In genomic region chr3:129082026-129082425, GRCh38 we compare ENCODE assay signal across 31 cellular contexts. TPM values are rescaled to one million over a fixed set of nuclear protein-coding genes. Genes with fewer than 3 reads are reported as not detected.
DNase-seq lines count a peak whose midpoint lies in the region; ATAC-seq, FAIRE-seq and TF ChIP-seq lines count a peak whose summit lies in the region.
"Had no signal": no experiment of that assay in that cellular context is flagged by ENCODE, and none has a peak within 500 bp of the region (broad histone marks: within the 10 kb centered on the region; RNA-seq: fewer than 3 reads in every experiment).

No MANE protein-coding gene starts in this region.

- intact Hi-C loops in activated CD8-positive, alpha-beta T cell treated with anti-CD3 and anti-CD28 coated beads for 36 hours (cut with micrococcal nuclease), result no loop called here
- intact Hi-C loops in naive thymus-derived CD4-positive, alpha-beta T cell (cut with micrococcal nuclease), result loop anchor here in 1 of 2 donors (5.0 to 10.0 kb wide), 2 partner anchors 35 to 107 kb away; no protein-coding TSS in a partner anchor

- no peak for FAIRE-seq in RCC 7860 (lab: Jason Lieb, UNC)
- FAIRE-seq: GM12878, HepG2 had no signal

- H3K4me3 ChIP-seq in BLaER1 (no peak overlapping the region), endodermal cell (ENCODE audit: low read length) (no peak overlapping the region)
- no peak overlapping the region for H3K4me3 ChIP-seq in naive thymus-derived CD4-positive, alpha-beta T cell (ENCODE audit: low read length)
- H3K4me3 ChIP-seq: BLaER1 treated with 17β-estradiol and CSF1 and Interleukin-3, amounts not matched to agents 10 nM and 100 nM; GM12878; GM23248; SK-N-MC had no signal

- H3K9ac ChIP-seq in BLaER1, result no peak overlapping the region
- H3K9ac ChIP-seq in endodermal cell (ENCODE audit: extremely low read depth, low read length, poor library complexity, severe bottlenecking), result no peak overlapping the region
- H3K9ac ChIP-seq: BLaER1 treated with 17β-estradiol and CSF1 and Interleukin-3, amounts not matched to agents 10 nM and 100 nM; GM23248 had no signal

- H3K4me1 ChIP-seq in BLaER1 (peaks cover 17% of the 10 kb centered on the region), endodermal cell (ENCODE audit: control insufficient read depth, insufficient read depth, low read length) (no peaks in the 10 kb centered on the region)
- H3K4me1 ChIP-seq in naive thymus-derived CD4-positive, alpha-beta T cell (ENCODE audit: control insufficient read depth in 2 of 2, insufficient read depth in 2 of 2, low read length in 2 of 2), result no peaks in the 10 kb centered on the region

- H3K36me3 ChIP-seq in BLaER1, result peaks cover 6% of the 10 kb centered on the region; the same call in 1 of the 2 replicates
- H3K36me3 ChIP-seq in naive thymus-derived CD4-positive, alpha-beta T cell (ENCODE audit: control insufficient read depth in 2 of 3, insufficient read depth in 3 of 3, low read length in 3 of 3), result no peaks in the 10 kb centered on the region
- H3K36me3 ChIP-seq in endodermal cell (ENCODE audit: control insufficient read depth, insufficient read depth, low read length), result no peaks in the 10 kb centered on the region

- no peak overlapping the region for H3K4me2 ChIP-seq in BLaER1

- no peaks in the 10 kb centered on the region for H3K27me3 ChIP-seq in BLaER1
- H3K27me3 ChIP-seq in naive thymus-derived CD4-positive, alpha-beta T cell (ENCODE audit: control insufficient read depth in 2 of 2, insufficient read depth in 2 of 2, low read length in 2 of 2), result no peaks in the 10 kb centered on the region
- no peaks in the 10 kb centered on the region for H3K27me3 ChIP-seq in endodermal cell (ENCODE audit: control insufficient read depth, insufficient read depth, low read length, poor library complexity, severe bottlenecking)
- H3K27me3 ChIP-seq: BLaER1 treated with 17β-estradiol and CSF1 and Interleukin-3, amounts not matched to agents 10 nM and 100 nM had no signal

- ATAC-seq in activated CD8-positive, alpha-beta T cell treated with anti-CD3 and anti-CD28 coated beads, Interleukin-2, amount 10 ng/mL, durations not matched to agents 7 days and 5 days, result no peak
- ATAC-seq in activated CD8-positive, alpha-beta T cell treated with anti-CD3 and anti-CD28 coated beads for 36 hours, result no peak
- no peak for ATAC-seq in T-helper 17 cell
- ATAC-seq in naive thymus-derived CD4-positive, alpha-beta T cell, result no peak
- no peak for ATAC-seq in activated CD4-positive, CD25-positive, alpha-beta regulatory T cell treated with anti-CD3 and anti-CD28 coated beads, Interleukin-2, amount 50 U/mL, for 24 hours
- ATAC-seq: GM12878, HepG2 had no signal

- no peaks in the 10 kb centered on the region for H3K27me3 Mint-ChIP-seq in activated CD8-positive, alpha-beta T cell treated with anti-CD3 and anti-CD28 coated beads, Interleukin-2, amount 10 ng/mL, durations not matched to agents 7 days and 5 days (ENCODE audit: low read depth)
- no peaks in the 10 kb centered on the region for H3K27me3 Mint-ChIP-seq in activated CD8-positive, alpha-beta T cell treated with anti-CD3 and anti-CD28 coated beads for 36 hours
- no peaks in the 10 kb centered on the region for H3K27me3 Mint-ChIP-seq in T-helper 17 cell
- no peaks in the 10 kb centered on the region for H3K27me3 Mint-ChIP-seq in naive thymus-derived CD4-positive, alpha-beta T cell
- H3K27me3 Mint-ChIP-seq in endodermal cell (ENCODE audit: insufficient read depth), result peaks cover 10% of the 10 kb centered on the region
- H3K27me3 Mint-ChIP-seq: CD4-positive, alpha-beta memory T cell had no signal

- POLR2A ChIA-PET in activated CD8-positive, alpha-beta T cell treated with anti-CD3 and anti-CD28 coated beads, Interleukin-2, amount 10 ng/mL, durations not matched to agents 7 days and 5 days (lab: Charles Lee), result no interaction called here
- POLR2A ChIA-PET in activated CD8-positive, alpha-beta T cell treated with anti-CD3 and anti-CD28 coated beads for 36 hours (lab: Charles Lee), result interaction anchor here (1.0 kb wide), 1 partner anchor 11 kb away, joined by 3 read pairs; no protein-coding TSS in a partner anchor
- POLR2A ChIA-PET in naive thymus-derived CD4-positive, alpha-beta T cell (lab: Charles Lee), result no interaction called here

- no peak for DNase-seq in activated CD8-positive, alpha-beta T cell treated with anti-CD3 and anti-CD28 coated beads, Interleukin-2, amount 10 ng/mL, durations not matched to agents 7 days and 5 days
- no peak for DNase-seq in activated CD8-positive, alpha-beta T cell treated with anti-CD3 and anti-CD28 coated beads for 36 hours
- DNase-seq in T-helper 17 cell (no peak), endodermal cell (no peak), RCC 7860 (ENCODE audit: low spot score) (no peak)
- DNase-seq in naive thymus-derived CD4-positive, alpha-beta T cell, result no peak
- DNase-seq: CD4-positive, alpha-beta memory T cell; DMS 273 treated with DMSO at 0.1 percent for 48 hours; DMS79; EL; GDM1; GM23248; H9; KBM-7; MM.1S; NCI-H1417; NCI-H1694; NCI-H2029 treated with DMSO at 0.1 percent for 48 hours; NCI-H2227 treated with DMSO at 0.1 percent for 48 hours; NCI-H526 treated with DMSO at 0.1 percent for 48 hours; SHP77 treated with DMSO at 0.1 percent for 48 hours had no signal

- H3K4me1 Mint-ChIP-seq in activated CD8-positive, alpha-beta T cell treated with anti-CD3 and anti-CD28 coated beads, Interleukin-2, amount 10 ng/mL, durations not matched to agents 7 days and 5 days (ENCODE audit: low read depth), result peaks cover 10% of the 10 kb centered on the region
- H3K4me1 Mint-ChIP-seq in activated CD8-positive, alpha-beta T cell treated with anti-CD3 and anti-CD28 coated beads for 36 hours (ENCODE audit: low read depth), result peaks cover 8% of the 10 kb centered on the region
- peaks cover 13% of the 10 kb centered on the region for H3K4me1 Mint-ChIP-seq in T-helper 17 cell
- peaks cover 3 to 34% (median 22%) of the 10 kb centered on the region in 7 donors for H3K4me1 Mint-ChIP-seq in naive thymus-derived CD4-positive, alpha-beta T cell
- H3K4me1 Mint-ChIP-seq in endodermal cell, result no peaks in the 10 kb centered on the region
- H3K4me1 Mint-ChIP-seq: H9 had no signal

- CTCF ChIA-PET in activated CD8-positive, alpha-beta T cell treated with anti-CD3 and anti-CD28 coated beads, Interleukin-2, amount 10 ng/mL, durations not matched to agents 7 days and 5 days (lab: Charles Lee), result no interaction called here
- CTCF ChIA-PET in activated CD8-positive, alpha-beta T cell treated with anti-CD3 and anti-CD28 coated beads for 36 hours (lab: Charles Lee), result interaction anchor here (1.1 kb wide), 1 partner anchor 112 kb away, joined by 6 read pairs; no protein-coding TSS in a partner anchor
- CTCF ChIA-PET in naive thymus-derived CD4-positive, alpha-beta T cell (lab: Charles Lee), result interaction anchor here (0.7 kb wide), 1 partner anchor 32 kb away, joined by 4 read pairs; no protein-coding TSS in a partner anchor

- peak overlapping the region; percentile 44; the same call in 1 of the 2 replicates for H3K27ac ChIP-seq in BLaER1
- no peak overlapping the region for H3K27ac ChIP-seq in naive thymus-derived CD4-positive, alpha-beta T cell (ENCODE audit: low read depth, low read length)
- H3K27ac ChIP-seq in endodermal cell (ENCODE audit: low read depth, low read length), result no peak overlapping the region
- H3K27ac ChIP-seq: BLaER1 treated with 17β-estradiol and CSF1 and Interleukin-3, amounts not matched to agents 10 nM and 100 nM; GM23248; RWPE1; SK-N-MC had no signal

- H3K9me3 Mint-ChIP-seq in activated CD8-positive, alpha-beta T cell treated with anti-CD3 and anti-CD28 coated beads, Interleukin-2, amount 10 ng/mL, durations not matched to agents 7 days and 5 days (ENCODE audit: insufficient read depth), result no peaks in the 10 kb centered on the region
- no peaks in the 10 kb centered on the region for H3K9me3 Mint-ChIP-seq in activated CD8-positive, alpha-beta T cell treated with anti-CD3 and anti-CD28 coated beads for 36 hours
- no peaks in the 10 kb centered on the region for H3K9me3 Mint-ChIP-seq in naive thymus-derived CD4-positive, alpha-beta T cell
- H3K9me3 Mint-ChIP-seq in endodermal cell, result no peaks in the 10 kb centered on the region
- H3K9me3 Mint-ChIP-seq: CD4-positive, alpha-beta memory T cell; H9 had no signal

- H3K36me3 Mint-ChIP-seq in activated CD8-positive, alpha-beta T cell treated with anti-CD3 and anti-CD28 coated beads, Interleukin-2, amount 10 ng/mL, durations not matched to agents 7 days and 5 days (ENCODE audit: low read depth), result no peaks in the 10 kb centered on the region
- no peaks in the 10 kb centered on the region for H3K36me3 Mint-ChIP-seq in activated CD8-positive, alpha-beta T cell treated with anti-CD3 and anti-CD28 coated beads for 36 hours (ENCODE audit: low read depth)
- H3K36me3 Mint-ChIP-seq in T-helper 17 cell (ENCODE audit: low read depth) (no peaks in the 10 kb centered on the region), endodermal cell (ENCODE audit: low read depth) (no peaks in the 10 kb centered on the region)
- H3K36me3 Mint-ChIP-seq in naive thymus-derived CD4-positive, alpha-beta T cell, result no peaks in the 10 kb centered on the region
- H3K36me3 Mint-ChIP-seq: CD4-positive, alpha-beta memory T cell had no signal

- H3K9me3 ChIP-seq in BLaER1 (no peaks in the 10 kb centered on the region), T-helper 17 cell (ENCODE audit: control insufficient read depth, low read length, poor library complexity, severe bottlenecking) (no peaks in the 10 kb centered on the region), endodermal cell (ENCODE audit: control insufficient read depth, low read length) (no peaks in the 10 kb centered on the region)
- no peaks in the 10 kb centered on the region for H3K9me3 ChIP-seq in naive thymus-derived CD4-positive, alpha-beta T cell (ENCODE audit: control insufficient read depth in 2 of 3, low read length in 3 of 3)
- H3K9me3 ChIP-seq: BLaER1 treated with 17β-estradiol and CSF1 and Interleukin-3, amounts not matched to agents 10 nM and 100 nM had no signal

- H3K27ac Mint-ChIP-seq in activated CD8-positive, alpha-beta T cell treated with anti-CD3 and anti-CD28 coated beads, Interleukin-2, amount 10 ng/mL, durations not matched to agents 7 days and 5 days, result peak overlapping the region; percentile 28
- H3K27ac Mint-ChIP-seq in activated CD8-positive, alpha-beta T cell treated with anti-CD3 and anti-CD28 coated beads for 36 hours, result no peak overlapping the region
- H3K27ac Mint-ChIP-seq in T-helper 17 cell (peak overlapping the region; percentile 39), endodermal cell (no peak overlapping the region)
- peak overlapping the region in 6 of 9 donors; percentile 14 to 86 (median 72) for H3K27ac Mint-ChIP-seq in naive thymus-derived CD4-positive, alpha-beta T cell

- no peak for TF ChIP-seq CTCF in activated CD8-positive, alpha-beta T cell treated with anti-CD3 and anti-CD28 coated beads for 36 hours (IDR thresholded peaks at IDR 0.05)
- TF ChIP-seq CTCF in endodermal cell (conservative IDR thresholded peaks at IDR 0.05), result no peak

- 94 to 100% methylated on average over 5 to 9 of the region's 9 CpGs for WGBS in endodermal cell (ENCODE audit: insufficient coverage in 1 of 2, insufficient read length in 1 of 2), 2 experiments

- no peak overlapping the region for H3K4me3 Mint-ChIP-seq in activated CD8-positive, alpha-beta T cell treated with anti-CD3 and anti-CD28 coated beads, Interleukin-2, amount 10 ng/mL, durations not matched to agents 7 days and 5 days
- H3K4me3 Mint-ChIP-seq in activated CD8-positive, alpha-beta T cell treated with anti-CD3 and anti-CD28 coated beads for 36 hours, result no peak overlapping the region
- H3K4me3 Mint-ChIP-seq in T-helper 17 cell (no peak overlapping the region), endodermal cell (no peak overlapping the region)
- peak overlapping the region in 1 of 10 donors; percentile 2 for H3K4me3 Mint-ChIP-seq in naive thymus-derived CD4-positive, alpha-beta T cell
- H3K4me3 Mint-ChIP-seq: CD4-positive, alpha-beta memory T cell; H9 had no signal

- H4K20me1 ChIP-seq in BLaER1, result no peaks in the 10 kb centered on the region

RNA-seq across cellular contexts. Expression of gene GP9, which starts 21.4 kb away (rescaled TPM):
- not detected for total RNA-seq in activated CD8-positive, alpha-beta T cell treated with anti-CD3 and anti-CD28 coated beads, Interleukin-2, amount 10 ng/mL, durations not matched to agents 7 days and 5 days
- not detected for total RNA-seq in activated CD8-positive, alpha-beta T cell treated with anti-CD3 and anti-CD28 coated beads for 36 hours
- total RNA-seq in T-helper 17 cell (10 to 100 TPM in 1 of 2 donors, 1 to 10 TPM in 1; 3.8 to 68.5 TPM), endodermal cell (not detected)
- 1 to 10 TPM in 1 of 5 experiments, not detected in 4; 2.5 TPM for total RNA-seq in naive thymus-derived CD4-positive, alpha-beta T cell
- not detected for polyA plus RNA-seq in naive thymus-derived CD4-positive, alpha-beta T cell
- polyA plus RNA-seq in endodermal cell (2013, experiment 1 of 2), result not detected
- not detected for polyA plus RNA-seq in endodermal cell (2013, experiment 2 of 2)
- total RNA-seq: A172; CD4-positive, alpha-beta memory T cell; GM12878; GM23248; H9; HepG2; HT1080; NCI-H460 had no signal
- polyA plus RNA-seq: CD4-positive, alpha-beta memory T cell; GM23248; HepG2 had no signal

RNA-seq across cellular contexts. Expression of gene RAB43, which starts 39.6 kb away (rescaled TPM):
- total RNA-seq in activated CD8-positive, alpha-beta T cell treated with anti-CD3 and anti-CD28 coated beads, Interleukin-2, amount 10 ng/mL, durations not matched to agents 7 days and 5 days, result 10 to 100 TPM; 56.0 to 58.7 TPM
- total RNA-seq in activated CD8-positive, alpha-beta T cell treated with anti-CD3 and anti-CD28 coated beads for 36 hours, result 10 to 100 TPM; 41.6 to 44.1 TPM
- total RNA-seq in T-helper 17 cell (10 to 100 TPM; 33.7 to 37.8 TPM), endodermal cell (10 to 100 TPM; 34.5 to 38.1 TPM)
- total RNA-seq in naive thymus-derived CD4-positive, alpha-beta T cell, result 100 to 1,000 TPM in 2 of 5 experiments, 10 to 100 TPM in 3; 58.6 to 122 (median 72.8) TPM
- polyA plus RNA-seq in naive thymus-derived CD4-positive, alpha-beta T cell, result 10 to 100 TPM; 27.2 to 56.0 TPM
- 7.3 TPM for polyA plus RNA-seq in endodermal cell (2013, experiment 1 of 2)
- 5.5 TPM for polyA plus RNA-seq in endodermal cell (2013, experiment 2 of 2)

Comparison
In these comparisons a context has a peak if more than half of its experiments do, and no peak if none do; other contexts are left out.
1. H3K27ac Mint-ChIP-seq: peak in activated CD8-positive, alpha-beta T cell treated with anti-CD3 and anti-CD28 coated beads, Interleukin-2, amount 10 ng/mL, durations not matched to agents 7 days and 5 days (single experiment), T-helper 17 cell (single experiment) and naive thymus-derived CD4-positive, alpha-beta T cell (6 of 9); none in activated CD8-positive, alpha-beta T cell treated with anti-CD3 and anti-CD28 coated beads for 36 hours (single experiment) and endodermal cell (single experiment).